In genomic region chr4:176319704-176320339, GRCh38 we compare ENCODE assay signal across 1 cellular context.
TF ChIP-seq lines count a peak whose summit lies in the region.

Gene SPCS3 (plus strand): TSS chr4:176319966. CDS start chr4:176320077, 111 bp downstream.

TF ChIP-seq in HEK293, 187 proteins besides CTCF, POLR2A, EP300 and RAD21 (continued from another document):
- TF ChIP-seq ZSCAN4 (tag by site-specific recombination; IDR thresholded peaks at IDR 0.05) = no peak
- TF ChIP-seq ZBTB7A (tag by site-specific recombination; IDR thresholded peaks at IDR 0.05; ENCODE audit: low read depth) = no peak
- peak; percentile 27; the same call in 1 of the 2 replicates for TF ChIP-seq OSR2 (tag by site-specific recombination; IDR thresholded peaks at IDR 0.05)
- no peak for TF ChIP-seq OVOL3 (tag by site-specific recombination; IDR thresholded peaks at IDR 0.05)
- no peak for TF ChIP-seq SETDB1 (IDR thresholded peaks at IDR 0.05; ENCODE audit: insufficient read length, low read length)
- TF ChIP-seq KLF17 (tag by site-specific recombination; IDR thresholded peaks at IDR 0.05) = 0 out of 2 replicates have a peak, but pooled peaks have one; percentile 28
- no peak for TF ChIP-seq ZNF404 (tag by site-specific recombination; IDR thresholded peaks at IDR 0.05)
- 0 out of 2 replicates have a peak, but pooled peaks have one; percentile 8 for TF ChIP-seq ZSCAN30 (tag by site-specific recombination; IDR thresholded peaks at IDR 0.05)
- TF ChIP-seq TSHZ1 (tag by site-specific recombination; IDR thresholded peaks at IDR 0.05; ENCODE audit: borderline replicate concordance) = no peak
- no peak for TF ChIP-seq ZNF529 (tag by site-specific recombination; IDR thresholded peaks at IDR 0.05; ENCODE audit: insufficient replicate concordance)
- no peak for TF ChIP-seq MYNN (tag by site-specific recombination; IDR thresholded peaks at IDR 0.05; ENCODE audit: borderline replicate concordance)
- peak; percentile 17; the same call in 1 of the 2 replicates for TF ChIP-seq PBX3 (CRISPR knock-in tag; IDR thresholded peaks at IDR 0.05)
- no peak for TF ChIP-seq TCF7L2 (IDR thresholded peaks at IDR 0.05; ENCODE audit: borderline replicate concordance, low read depth, low read length)
TF ChIP-seq in HEK293: peak in this region for 19.
